Comparison of ENCODE assay signal across 1 cellular context in genomic region chr6:133952815-133953633, GRCh38.
TF ChIP-seq lines count a peak whose summit lies in the region.

Gene TBPL1, plus strand, starts transcription at chr6:133953224. Its CDS starts 26,902 bp downstream, at chr6:133980126.

TF ChIP-seq in GM12878, 131 proteins besides CTCF, POLR2A, EP300 and RAD21 (continued from another document and continues in another):
- no peak for TF ChIP-seq ZBTB11 (CRISPR knock-in tag; IDR thresholded peaks at IDR 0.05)
- TF ChIP-seq ESRRA (IDR thresholded peaks at IDR 0.05; ENCODE audit: low read length) = no peak
- TF ChIP-seq ZNF384 (IDR thresholded peaks at IDR 0.05; ENCODE audit: borderline replicate concordance, low read depth, low read length) = 0 out of 2 replicates have a peak, but pooled peaks have one; percentile 8
- peak; percentile 44; the same call in 1 of the 2 replicates for TF ChIP-seq MTA2 (IDR thresholded peaks at IDR 0.05; ENCODE audit: low read depth)
- TF ChIP-seq MEF2B (IDR thresholded peaks at IDR 0.05; ENCODE audit: partially characterized antibody, poor library complexity, severe bottlenecking) = no peak
- peak; percentile 86 for TF ChIP-seq CHD2 (IDR thresholded peaks at IDR 0.05; ENCODE audit: borderline replicate concordance, low read depth, low read length)
- no peak for TF ChIP-seq BMI1 (IDR thresholded peaks at IDR 0.05; ENCODE audit: borderline replicate concordance)
- peak; percentile 58; the same call in 1 of the 2 replicates for TF ChIP-seq HDGF (IDR thresholded peaks at IDR 0.05)
- peak; percentile 82 for TF ChIP-seq CREM (IDR thresholded peaks at IDR 0.05; ENCODE audit: low read depth)
- TF ChIP-seq POLR2AphosphoS5 (IDR thresholded peaks at IDR 0.05; ENCODE audit: low read length) = peak; percentile 90
- TF ChIP-seq SIX5 (IDR thresholded peaks at IDR 0.05; ENCODE audit: low read depth, low read length, severe bottlenecking) = peak; percentile 54
- no peak for TF ChIP-seq EZH2 (IDR thresholded peaks at IDR 0.05; ENCODE audit: borderline replicate concordance, control insufficient read depth, low read depth, low read length)
- peak; percentile 31; the same call in 1 of the 2 replicates for TF ChIP-seq STAT3 (IDR thresholded peaks at IDR 0.05; ENCODE audit: low read depth, low read length)
- no peak for TF ChIP-seq STAT1 (conservative IDR thresholded peaks at IDR 0.05)
- 0 out of 2 replicates have a peak, but pooled peaks have one; percentile 23 for TF ChIP-seq BCL11A (IDR thresholded peaks at IDR 0.05; ENCODE audit: low read depth, low read length)
- TF ChIP-seq ZBTB40 (IDR thresholded peaks at IDR 0.05; ENCODE audit: borderline replicate concordance) = peak; percentile 92
- TF ChIP-seq ZNF24 (IDR thresholded peaks at IDR 0.05) = peak; percentile 74; the same call in 1 of the 2 replicates
- TF ChIP-seq ZNF592 (IDR thresholded peaks at IDR 0.05) = no peak
- peak; percentile 60 for TF ChIP-seq BCL3 (IDR thresholded peaks at IDR 0.05; ENCODE audit: borderline replicate concordance, insufficient read depth, low read depth, low read length, poor library complexity, severe bottlenecking)
- TF ChIP-seq ZSCAN29 (IDR thresholded peaks at IDR 0.05) = no peak
- no peak for TF ChIP-seq HDAC2 (IDR thresholded peaks at IDR 0.05)
- TF ChIP-seq RBBP5 (conservative IDR thresholded peaks at IDR 0.05) = no peak
- TF ChIP-seq ZNF622 (IDR thresholded peaks at IDR 0.05) = no peak
- TF ChIP-seq CREB1 (IDR thresholded peaks at IDR 0.05; ENCODE audit: low read depth) = peak; percentile 89
- TF ChIP-seq ZNF217 (IDR thresholded peaks at IDR 0.05) = no peak
- TF ChIP-seq NFIC (IDR thresholded peaks at IDR 0.05; ENCODE audit: low read depth, low read length) = peak; percentile 72; the same call in 1 of the 2 replicates
- no peak for TF ChIP-seq HDAC6 (IDR thresholded peaks at IDR 0.05; ENCODE audit: unreplicated experiment)
- TF ChIP-seq MEF2A (IDR thresholded peaks at IDR 0.05; ENCODE audit: insufficient read depth, low read depth, low read length) = peak; percentile 76; the same call in 1 of the 2 replicates
- peak; percentile 50 for TF ChIP-seq ATF7 (IDR thresholded peaks at IDR 0.05; ENCODE audit: low read depth)
- TF ChIP-seq BRCA1 (IDR thresholded peaks at IDR 0.05; ENCODE audit: low read depth, low read length) = no peak
- peak; percentile 50 for TF ChIP-seq EED (IDR thresholded peaks at IDR 0.05; ENCODE audit: low read depth)
- TF ChIP-seq ELK1 (IDR thresholded peaks at IDR 0.05; ENCODE audit: low read depth, low read length) = peak; percentile 97
- TF ChIP-seq POLR2AphosphoS2 (IDR thresholded peaks at IDR 0.05; ENCODE audit: low read depth, low read length) = peak; percentile 70
- 0 out of 2 replicates have a peak, but pooled peaks have one; percentile 43 for TF ChIP-seq MYB (IDR thresholded peaks at IDR 0.05; ENCODE audit: borderline replicate concordance, low read depth, low read length)
- TF ChIP-seq WRNIP1 (IDR thresholded peaks at IDR 0.05; ENCODE audit: borderline replicate concordance, low read depth, low read length) = no peak
- peak in 1 of 2 experiments; percentile 68; a peak in 1 of 4 replicates for TF ChIP-seq SRF (IDR thresholded peaks at IDR 0.05; ENCODE audit: low read depth in 2 of 2, low read length in 2 of 2)
- TF ChIP-seq EGR1 (IDR thresholded peaks at IDR 0.05; ENCODE audit: borderline replicate concordance in 1 of 2, low read depth in 2 of 2, low read length in 2 of 2) = peak in 1 of 2 experiments; percentile 98; a peak in 2 of 3 replicates
- TF ChIP-seq, protein P1, sequence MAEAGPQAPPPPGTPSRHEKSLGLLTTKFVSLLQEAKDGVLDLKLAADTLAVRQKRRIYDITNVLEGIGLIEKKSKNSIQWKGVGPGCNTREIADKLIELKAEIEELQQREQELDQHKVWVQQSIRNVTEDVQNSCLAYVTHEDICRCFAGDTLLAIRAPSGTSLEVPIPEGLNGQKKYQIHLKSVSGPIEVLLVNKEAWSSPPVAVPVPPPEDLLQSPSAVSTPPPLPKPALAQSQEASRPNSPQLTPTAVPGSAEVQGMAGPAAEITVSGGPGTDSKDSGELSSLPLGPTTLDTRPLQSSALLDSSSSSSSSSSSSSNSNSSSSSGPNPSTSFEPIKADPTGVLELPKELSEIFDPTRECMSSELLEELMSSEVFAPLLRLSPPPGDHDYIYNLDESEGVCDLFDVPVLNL (IDR thresholded peaks at IDR 0.05; ENCODE audit: low read depth, low read length) = no peak
- no peak for TF ChIP-seq ZNF274 (IDR thresholded peaks at IDR 0.05; ENCODE audit: insufficient read depth, insufficient read length)
- no peak for TF ChIP-seq SUZ12 (IDR thresholded peaks at IDR 0.05; ENCODE audit: unreplicated experiment)
- TF ChIP-seq, protein P2, sequence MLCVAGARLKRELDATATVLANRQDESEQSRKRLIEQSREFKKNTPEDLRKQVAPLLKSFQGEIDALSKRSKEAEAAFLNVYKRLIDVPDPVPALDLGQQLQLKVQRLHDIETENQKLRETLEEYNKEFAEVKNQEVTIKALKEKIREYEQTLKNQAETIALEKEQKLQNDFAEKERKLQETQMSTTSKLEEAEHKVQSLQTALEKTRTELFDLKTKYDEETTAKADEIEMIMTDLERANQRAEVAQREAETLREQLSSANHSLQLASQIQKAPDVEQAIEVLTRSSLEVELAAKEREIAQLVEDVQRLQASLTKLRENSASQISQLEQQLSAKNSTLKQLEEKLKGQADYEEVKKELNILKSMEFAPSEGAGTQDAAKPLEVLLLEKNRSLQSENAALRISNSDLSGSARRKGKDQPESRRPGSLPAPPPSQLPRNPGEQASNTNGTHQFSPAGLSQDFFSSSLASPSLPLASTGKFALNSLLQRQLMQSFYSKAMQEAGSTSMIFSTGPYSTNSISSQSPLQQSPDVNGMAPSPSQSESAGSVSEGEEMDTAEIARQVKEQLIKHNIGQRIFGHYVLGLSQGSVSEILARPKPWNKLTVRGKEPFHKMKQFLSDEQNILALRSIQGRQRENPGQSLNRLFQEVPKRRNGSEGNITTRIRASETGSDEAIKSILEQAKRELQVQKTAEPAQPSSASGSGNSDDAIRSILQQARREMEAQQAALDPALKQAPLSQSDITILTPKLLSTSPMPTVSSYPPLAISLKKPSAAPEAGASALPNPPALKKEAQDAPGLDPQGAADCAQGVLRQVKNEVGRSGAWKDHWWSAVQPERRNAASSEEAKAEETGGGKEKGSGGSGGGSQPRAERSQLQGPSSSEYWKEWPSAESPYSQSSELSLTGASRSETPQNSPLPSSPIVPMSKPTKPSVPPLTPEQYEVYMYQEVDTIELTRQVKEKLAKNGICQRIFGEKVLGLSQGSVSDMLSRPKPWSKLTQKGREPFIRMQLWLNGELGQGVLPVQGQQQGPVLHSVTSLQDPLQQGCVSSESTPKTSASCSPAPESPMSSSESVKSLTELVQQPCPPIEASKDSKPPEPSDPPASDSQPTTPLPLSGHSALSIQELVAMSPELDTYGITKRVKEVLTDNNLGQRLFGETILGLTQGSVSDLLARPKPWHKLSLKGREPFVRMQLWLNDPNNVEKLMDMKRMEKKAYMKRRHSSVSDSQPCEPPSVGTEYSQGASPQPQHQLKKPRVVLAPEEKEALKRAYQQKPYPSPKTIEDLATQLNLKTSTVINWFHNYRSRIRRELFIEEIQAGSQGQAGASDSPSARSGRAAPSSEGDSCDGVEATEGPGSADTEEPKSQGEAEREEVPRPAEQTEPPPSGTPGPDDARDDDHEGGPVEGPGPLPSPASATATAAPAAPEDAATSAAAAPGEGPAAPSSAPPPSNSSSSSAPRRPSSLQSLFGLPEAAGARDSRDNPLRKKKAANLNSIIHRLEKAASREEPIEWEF (IDR thresholded peaks at IDR 0.05; ENCODE audit: insufficient replicate concordance, low read depth, low read length) = no peak
- TF ChIP-seq SIN3A (IDR thresholded peaks at IDR 0.05; ENCODE audit: low read depth, low read length) = peak; percentile 60
